In genomic region chr22:21984793-21985192, GRCh38 we compare ENCODE assay signal across 11 cellular contexts. TPM values are rescaled to one million over a fixed set of nuclear protein-coding genes. Genes with fewer than 3 reads are reported as not detected.
DNase-seq lines count a peak whose midpoint lies in the region; ATAC-seq and TF ChIP-seq lines count a peak whose summit lies in the region.
"Had no signal": no experiment of that assay in that cellular context is flagged by ENCODE, and none has a peak within 500 bp of the region (broad histone marks: within the 10 kb centered on the region; RNA-seq: fewer than 3 reads in every experiment).

No MANE protein-coding gene starts in this region.

- H3K4me1 ChIP-seq in upper lobe of right lung: peaks cover 11% of the 10 kb centered on the region
- H3K4me1 ChIP-seq in CD4-positive, alpha-beta memory T cell (ENCODE audit: insufficient read depth, low read length): peaks cover 17% of the 10 kb centered on the region

- CTCF ChIA-PET in CD4-positive, alpha-beta memory T cell (lab: Charles Lee; ENCODE audit: partially characterized antibody): no interaction called here
- CTCF ChIA-PET in RWPE1 (lab: Yijun Ruan, JAX): no interaction called here

- intact Hi-C loops in upper lobe of right lung (cut with DNase I): no loop called here
- intact Hi-C loops in CD4-positive, alpha-beta memory T cell (cut with micrococcal nuclease): no loop called here

- ATAC-seq in upper lobe of right lung (no peak), HG02840 (IDR thresholded peaks at IDR 0.05; ENCODE audit: low FRiP score, unreplicated experiment) (no peak)
- ATAC-seq: right cardiac atrium had no signal

- DNase-seq in stimulated activated CD4-positive, alpha-beta T cell treated with anti-CD3 and anti-CD28 coated beads, Interleukin-15, amount 100 ng/mL, for 24 hours: peak; percentile 15
- no peak for DNase-seq in stimulated activated CD4-positive, alpha-beta T cell treated with anti-CD3 and anti-CD28 coated beads, Interleukin-12 subunit alpha, Interleukin-12 subunit beta, amount 100 ng/mL, for 4 hours
- DNase-seq in RPMI8226 (peak; percentile 16), fibroblast of villous mesenchyme (ENCODE audit: low read depth) (peak; percentile 11), upper lobe of right lung (no peak), RWPE1 (ENCODE audit: low spot score) (no peak)
- DNase-seq in CD4-positive, alpha-beta memory T cell: no peak
- DNase-seq: NCI-H1417 treated with DMSO at 0.1 percent for 48 hours had no signal

- peak; percentile 42 for TF ChIP-seq CTCF in fibroblast of villous mesenchyme (IDR thresholded peaks at IDR 0.05; ENCODE audit: insufficient read depth, low read depth, low read length)
- peak; percentile 14 for TF ChIP-seq CTCF in upper lobe of right lung (IDR thresholded peaks at IDR 0.05)
- TF ChIP-seq CTCF in RWPE1 (conservative IDR thresholded peaks at IDR 0.05; ENCODE audit: low read depth): no peak

- H3K4me3 ChIP-seq in fibroblast of villous mesenchyme (ENCODE audit: low read depth, low read length): no peak overlapping the region
- no peak overlapping the region for H3K4me3 ChIP-seq in upper lobe of right lung
- H3K4me3 ChIP-seq in CD4-positive, alpha-beta memory T cell (ENCODE audit: low read length in 2 of 2): no peak overlapping the region
- H3K4me3 ChIP-seq: suprapubic skin had no signal

- H3K27me3 ChIP-seq in upper lobe of right lung: no peaks in the 10 kb centered on the region
- H3K27me3 ChIP-seq in CD4-positive, alpha-beta memory T cell (ENCODE audit: insufficient read depth, low read length): no peaks in the 10 kb centered on the region
- H3K27me3 ChIP-seq: suprapubic skin had no signal

- H3K9me3 ChIP-seq in upper lobe of right lung: no peaks in the 10 kb centered on the region
- H3K9me3 ChIP-seq in CD4-positive, alpha-beta memory T cell (ENCODE audit: control insufficient read depth in 1 of 2, low read length in 2 of 2): no peaks in the 10 kb centered on the region
- H3K9me3 ChIP-seq: suprapubic skin had no signal

- peak overlapping the region in 2 of 8 donors; percentile 25 to 59 for H3K4me3 Mint-ChIP-seq in CD4-positive, alpha-beta memory T cell

- peaks cover 0 to 2% of the 10 kb centered on the region in 2 donors for H3K27me3 Mint-ChIP-seq in CD4-positive, alpha-beta memory T cell

- POLR2A ChIA-PET in CD4-positive, alpha-beta memory T cell (lab: Charles Lee; ENCODE audit: partially characterized antibody): no interaction called here
- POLR2A ChIA-PET in RWPE1 (lab: Yijun Ruan, JAX; ENCODE audit: low non-redundant PET): no interaction called here

- H3K27ac Mint-ChIP-seq in CD4-positive, alpha-beta memory T cell: peak overlapping the region in 2 of 7 donors; percentile 74 to 83

- no peaks in the 10 kb centered on the region for H3K36me3 ChIP-seq in upper lobe of right lung
- H3K36me3 ChIP-seq in CD4-positive, alpha-beta memory T cell (ENCODE audit: insufficient read depth, low read length): no peaks in the 10 kb centered on the region
- H3K36me3 ChIP-seq: suprapubic skin had no signal

- no peaks in the 10 kb centered on the region for H3K9me3 Mint-ChIP-seq in CD4-positive, alpha-beta memory T cell

- no peaks in the 10 kb centered on the region for H3K36me3 Mint-ChIP-seq in CD4-positive, alpha-beta memory T cell

- peaks cover 11 to 31% (median 23%) of the 10 kb centered on the region in 4 donors for H3K4me1 Mint-ChIP-seq in CD4-positive, alpha-beta memory T cell

- H3K27ac ChIP-seq in upper lobe of right lung (no peak overlapping the region), RWPE1 (no peak overlapping the region)
- H3K27ac ChIP-seq in CD4-positive, alpha-beta memory T cell (ENCODE audit: low read depth, low read length): no peak overlapping the region
- H3K27ac ChIP-seq: suprapubic skin had no signal

RNA-seq across cellular contexts. Expression of gene TOP3B, which starts 2.2 kb away (rescaled TPM):
- total RNA-seq in fibroblast of villous mesenchyme: 31.6 and 33.2 TPM in 2 replicates
- total RNA-seq in upper lobe of right lung: 24.8 TPM
- 10 to 100 TPM; 78.1 to 81.1 TPM for total RNA-seq in CD4-positive, alpha-beta memory T cell
- 10 to 100 TPM in 1 of 2 donors, 1 to 10 TPM in 1; 8.6 to 15.6 TPM for polyA plus RNA-seq in CD4-positive, alpha-beta memory T cell

RNA-seq across cellular contexts. Expression of gene PPM1F, which starts 32.1 kb away (rescaled TPM):
- 33.2 and 36.7 TPM in 2 replicates for total RNA-seq in fibroblast of villous mesenchyme
- total RNA-seq in upper lobe of right lung: 51.2 TPM
- 10 to 100 TPM; 23.3 to 25.4 TPM for total RNA-seq in CD4-positive, alpha-beta memory T cell
- 1 to 10 TPM; 5.3 to 7.2 TPM for polyA plus RNA-seq in CD4-positive, alpha-beta memory T cell

Comparison
In these comparisons a context has a peak if more than half of its experiments do, and no peak if none do; other contexts are left out.
1. DNase-seq: peak in stimulated activated CD4-positive, alpha-beta T cell treated with anti-CD3 and anti-CD28 coated beads, Interleukin-15, amount 100 ng/mL, for 24 hours (single experiment), RPMI8226 (single experiment) and fibroblast of villous mesenchyme (single experiment); none in stimulated activated CD4-positive, alpha-beta T cell treated with anti-CD3 and anti-CD28 coated beads, Interleukin-12 subunit alpha, Interleukin-12 subunit beta, amount 100 ng/mL, for 4 hours (single experiment), upper lobe of right lung (single experiment), CD4-positive, alpha-beta memory T cell (0 of 5) and RWPE1 (single experiment).